Comparison of ENCODE assay signal across 1 cellular context in genomic region chr10:112580267-112580666, GRCh38.
TF ChIP-seq lines count a peak whose summit lies in the region.

No MANE protein-coding gene starts in this region.

TF ChIP-seq in GM23338, 12 proteins besides CTCF, POLR2A, EP300 and RAD21 (continued from another document):
- no peak for TF ChIP-seq ZNF462 (CRISPR knock-in tag; IDR thresholded peaks at IDR 0.05)
- TF ChIP-seq CREB1 (CRISPR knock-in tag; IDR thresholded peaks at IDR 0.05; ENCODE audit: low read depth) = no peak
